9 cellular contexts compared by ENCODE assay signal in genomic region chr17:31314788-31315105, GRCh38. TPM values are rescaled to one million over a fixed set of nuclear protein-coding genes. Genes with fewer than 3 reads are reported as not detected.
A peak's percentile ranks its signal among the peaks of the same experiment; 100 is the strongest.
DNase-seq lines count a peak whose midpoint lies in the region; ATAC-seq and TF ChIP-seq lines count a peak whose summit lies in the region.
"Had no signal": no experiment of that assay in that cellular context is flagged by ENCODE, and none has a peak within 500 bp of the region (broad histone marks: within the 10 kb centered on the region; RNA-seq: fewer than 3 reads in every experiment).

No MANE protein-coding gene starts in this region.

- H4K20me1 ChIP-seq in PC-3 (ENCODE audit: low read length) = no peaks in the 10 kb centered on the region

- 87% methylated on average over 3 of the region's 3 CpGs for WGBS in esophagus muscularis mucosa

- H3K4me1 ChIP-seq in PC-3 (ENCODE audit: insufficient read depth, low read length) = peaks cover 17% of the 10 kb centered on the region
- peaks cover 11% of the 10 kb centered on the region in 2 donors for H3K4me1 ChIP-seq in thoracic aorta (ENCODE audit: control insufficient read depth in 1 of 2, low read depth in 2 of 2)
- H3K4me1 ChIP-seq in esophagus muscularis mucosa = no peaks in the 10 kb centered on the region

- H3K4me2 ChIP-seq in PC-3 (ENCODE audit: low read length) = no peak overlapping the region

- H3K9ac ChIP-seq in PC-3 (ENCODE audit: low read length) = no peak overlapping the region

- no TSS peak for BruUV-seq in PC-3 (replicated peaks; lab: Mats Ljungman, UMichigan)

- H3K27ac ChIP-seq in PC-3 (ENCODE audit: low read length) (peak overlapping the region; percentile 72), dorsolateral prefrontal cortex (peak overlapping the region in 43 of 59 donors; percentile 1 to 97 (median 39)), thoracic aorta (peak overlapping the region in 1 of 2 donors; percentile 5), esophagus muscularis mucosa (replicated peaks in 1 of 4) (peak overlapping the region in 1 of 4 donors; percentile 3)

- H3K4me3 ChIP-seq in PC-3 (ENCODE audit: low read length) (no peak overlapping the region), dorsolateral prefrontal cortex (no peak overlapping the region), thoracic aorta (peak overlapping the region; percentile 15), esophagus muscularis mucosa (no peak overlapping the region)

- intact Hi-C loops in PC-3 (cut with micrococcal nuclease) (loop anchor here (10.0 kb wide), 1 partner anchor 50 kb away; no protein-coding TSS in a partner anchor), dorsolateral prefrontal cortex (cut with DNase I) (loop anchor here in 1 of 2 donors (5.0 kb wide), 1 partner anchor 58 kb away; no protein-coding TSS in a partner anchor), esophagus muscularis mucosa (cut with DNase I) (no loop called here)

- peak overlapping the region; percentile 91 for H3K27ac Mint-ChIP-seq in activated CD8-positive, alpha-beta memory T cell treated with anti-CD3 and anti-CD28 coated beads, Interleukin-2, amount 10 ng/mL, durations not matched to agents 7 days and 5 days

- CTCF ChIA-PET in activated CD8-positive, alpha-beta memory T cell treated with anti-CD3 and anti-CD28 coated beads, Interleukin-2, amount 10 ng/mL, durations not matched to agents 7 days and 5 days (lab: Charles Lee) = no interaction called here
- CTCF ChIA-PET in PC-3 (lab: Charles Lee) = no interaction called here

- no peak for ATAC-seq in activated CD8-positive, alpha-beta memory T cell treated with anti-CD3 and anti-CD28 coated beads, Interleukin-2, amount 10 ng/mL, durations not matched to agents 7 days and 5 days
- no peak for ATAC-seq in PC-3
- ATAC-seq in thoracic aorta (ENCODE audit: insufficient number of reproducible peaks, low FRiP score, low read depth) = no peak

- no peaks in the 10 kb centered on the region for H3K79me2 ChIP-seq in PC-3 (ENCODE audit: low read length)

- POLR2A ChIA-PET in PC-3 (lab: Charles Lee; ENCODE audit: unreplicated experiment) = no interaction called here

- no peak for TF ChIP-seq POLR2A in esophagus muscularis mucosa (IDR thresholded peaks at IDR 0.05; ENCODE audit: low read depth)

- peaks cover 44% of the 10 kb centered on the region for H3K36me3 Mint-ChIP-seq in activated CD8-positive, alpha-beta memory T cell treated with anti-CD3 and anti-CD28 coated beads, Interleukin-2, amount 10 ng/mL, durations not matched to agents 7 days and 5 days

- H3K27me3 ChIP-seq in PC-3 (ENCODE audit: low read length) (no peaks in the 10 kb centered on the region), dorsolateral prefrontal cortex (no peaks in the 10 kb centered on the region), thoracic aorta (replicated peaks; ENCODE audit: insufficient read depth) (no peaks in the 10 kb centered on the region), esophagus muscularis mucosa (no peaks in the 10 kb centered on the region)

- TF ChIP-seq EP300 in esophagus muscularis mucosa (IDR thresholded peaks at IDR 0.05) = no peak

- H3K4me1 Mint-ChIP-seq in activated CD8-positive, alpha-beta memory T cell treated with anti-CD3 and anti-CD28 coated beads, Interleukin-2, amount 10 ng/mL, durations not matched to agents 7 days and 5 days = peaks cover 31% of the 10 kb centered on the region

- H3K4me3 Mint-ChIP-seq in activated CD8-positive, alpha-beta memory T cell treated with anti-CD3 and anti-CD28 coated beads, Interleukin-2, amount 10 ng/mL, durations not matched to agents 7 days and 5 days = peak overlapping the region; percentile 82

- H3K27me3 Mint-ChIP-seq in activated CD8-positive, alpha-beta memory T cell treated with anti-CD3 and anti-CD28 coated beads, Interleukin-2, amount 10 ng/mL, durations not matched to agents 7 days and 5 days = no peaks in the 10 kb centered on the region

- no peaks in the 10 kb centered on the region for H3F3A ChIP-seq in PC-3 (ENCODE audit: low read length, unreplicated experiment)

- no peak for TF ChIP-seq CTCF in PC-3 (conservative IDR thresholded peaks at IDR 0.05; ENCODE audit: low read depth, low read length)
- TF ChIP-seq CTCF in dorsolateral prefrontal cortex (IDR thresholded peaks at IDR 0.05 in 54 of 56, conservative IDR thresholded peaks at IDR 0.05 in 2 of 56; ENCODE audit: low read depth in 1 of 56, partially characterized antibody in 56 of 56) = no peak
- no peak for TF ChIP-seq CTCF in thoracic aorta (IDR thresholded peaks at IDR 0.05)
- no peak for TF ChIP-seq CTCF in esophagus muscularis mucosa (IDR thresholded peaks at IDR 0.05)

- no peaks in the 10 kb centered on the region for H3K9me3 Mint-ChIP-seq in activated CD8-positive, alpha-beta memory T cell treated with anti-CD3 and anti-CD28 coated beads, Interleukin-2, amount 10 ng/mL, durations not matched to agents 7 days and 5 days (ENCODE audit: low read depth)

- H3K36me3 ChIP-seq in PC-3 (ENCODE audit: low read depth, low read length) (no peaks in the 10 kb centered on the region), thoracic aorta (no peaks in the 10 kb centered on the region), esophagus muscularis mucosa (no peaks in the 10 kb centered on the region)

- H2AFZ ChIP-seq in PC-3 (ENCODE audit: low read length) = no peak overlapping the region

- H3K9me3 ChIP-seq in PC-3 (ENCODE audit: low read length) = no peaks in the 10 kb centered on the region
- H3K9me3 ChIP-seq in thoracic aorta = no peaks in the 10 kb centered on the region
- no peaks in the 10 kb centered on the region for H3K9me3 ChIP-seq in esophagus muscularis mucosa

- no peaks in the 10 kb centered on the region for H3K9me2 ChIP-seq in PC-3 (replicated peaks; ENCODE audit: low read length)

- no peak for DNase-seq in activated CD8-positive, alpha-beta memory T cell treated with anti-CD3 and anti-CD28 coated beads, Interleukin-2, amount 10 ng/mL, durations not matched to agents 7 days and 5 days
- DNase-seq in activated CD8-positive, alpha-beta memory T cell treated with anti-CD3 and anti-CD28 coated beads, Interleukin-2, amount 50 U/mL, for 4 hours = no peak
- DNase-seq in PC-3 (no peak), dorsolateral prefrontal cortex (no peak), thoracic aorta (ENCODE audit: low spot score) (no peak), inferior parietal cortex (ENCODE audit: extremely low spot score) (no peak), pons (ENCODE audit: low spot score) (no peak), esophagus muscularis mucosa (ENCODE audit: extremely low spot score) (no peak)
- DNase-seq: central memory CD4-positive, alpha-beta T cell had no signal

RNA-seq across cellular contexts. Expression of gene EVI2B, which starts 0.9 kb away (rescaled TPM):
- total RNA-seq in activated CD8-positive, alpha-beta memory T cell treated with anti-CD3 and anti-CD28 coated beads, Interleukin-2, amount 10 ng/mL, durations not matched to agents 7 days and 5 days = 10 to 100 TPM; 49.4 to 51.5 TPM
- total RNA-seq in PC-3 (2014; rRNA removed) (0.11 TPM in 1 of 2 replicates, not detected in the other), dorsolateral prefrontal cortex (10 to 100 TPM in 16 of 120 experiments, 1 to 10 TPM in 103, under 1 TPM in 1; 0.97 to 17.5 (median 5.9) TPM), thoracic aorta (10 to 100 TPM; 14.4 to 18.5 TPM), esophagus muscularis mucosa (10 to 100 TPM in 2 of 4 donors, 1 to 10 TPM in 2; 4.3 to 14.2 (median 7.9) TPM)

RNA-seq across cellular contexts. Expression of gene EVI2A, which starts 6.7 kb away (rescaled TPM):
- total RNA-seq in activated CD8-positive, alpha-beta memory T cell treated with anti-CD3 and anti-CD28 coated beads, Interleukin-2, amount 10 ng/mL, durations not matched to agents 7 days and 5 days = 10 to 100 TPM; 37.3 to 45.9 TPM
- 0.92 TPM in 1 of 2 replicates, not detected in the other for total RNA-seq in PC-3 (2014; rRNA removed)
- 100 to 1,000 TPM in 14 of 120 experiments, 10 to 100 TPM in 104, 1 to 10 TPM in 2; 7.6 to 203 (median 47.5) TPM for total RNA-seq in dorsolateral prefrontal cortex
- 10 to 100 TPM in 1 of 2 donors, 1 to 10 TPM in 1; 7.6 to 15.5 TPM for total RNA-seq in thoracic aorta
- total RNA-seq in esophagus muscularis mucosa = 10 to 100 TPM in 1 of 4 donors, 1 to 10 TPM in 3; 2.5 to 10.6 (median 4.3) TPM

RNA-seq across cellular contexts. Expression of gene OMG, which starts 17.7 kb away (rescaled TPM):
- under 1 TPM; 0.54 to 0.96 TPM for total RNA-seq in activated CD8-positive, alpha-beta memory T cell treated with anti-CD3 and anti-CD28 coated beads, Interleukin-2, amount 10 ng/mL, durations not matched to agents 7 days and 5 days
- total RNA-seq in PC-3 (2014; rRNA removed) (not detected in 2 replicates), dorsolateral prefrontal cortex (100 to 1,000 TPM in 68 of 120 experiments, 10 to 100 TPM in 52; 33.8 to 177 (median 105) TPM), thoracic aorta (not detected), esophagus muscularis mucosa (1 to 10 TPM in 1 of 4 donors, under 1 TPM in 1, not detected in 2; 0.66 to 1.1 TPM)

Comparison
In these comparisons a context has a peak if more than half of its experiments do, and no peak if none do; other contexts are left out.
1. RNA of gene OMG, which starts 17.7 kb away (total RNA-seq): 33.8 to 177 TPM in dorsolateral prefrontal cortex; 0.54 to 0.96 TPM in activated CD8-positive, alpha-beta memory T cell treated with anti-CD3 and anti-CD28 coated beads, Interleukin-2, amount 10 ng/mL, durations not matched to agents 7 days and 5 days, 0.66 to 1.1 TPM in esophagus muscularis mucosa, not detected in thoracic aorta and not detected in PC-3; every median in the first group is over 10 times any median in the second.